Comparison of ENCODE assay signal across 9 cellular contexts in the genomic region with DNA sequence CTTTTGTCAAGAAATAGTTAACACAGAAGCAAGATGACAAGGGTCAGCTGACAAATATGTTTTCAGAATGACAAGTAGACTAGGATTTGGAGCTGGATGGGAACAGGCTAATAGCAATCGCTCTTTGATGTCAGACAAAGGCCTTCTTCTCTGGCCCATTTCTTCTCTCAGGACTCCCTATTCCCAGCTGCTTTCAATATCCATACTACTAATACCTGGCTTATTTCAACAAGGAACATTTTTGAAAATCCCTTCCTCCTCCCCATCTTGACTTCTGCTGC.
DNase-seq lines count a peak whose midpoint lies in the region; ATAC-seq, FAIRE-seq and TF ChIP-seq lines count a peak whose summit lies in the region.
"Had no signal": no experiment of that assay in that cellular context is flagged by ENCODE, and none has a peak within 500 bp of the region (broad histone marks: within the 10 kb centered on the region; RNA-seq: fewer than 3 reads in every experiment).

No MANE protein-coding gene starts in this region.

- H3K4me3 Mint-ChIP-seq in activated T-cell treated with anti-CD3 and anti-CD28 coated beads, Interleukin-2, amount 50 U/mL, for 72 hours, result peak overlapping the region in 1 of 2 donors; percentile 17
- no peak overlapping the region for H3K4me3 Mint-ChIP-seq in astrocyte (ENCODE audit: unreplicated experiment)

- peaks cover 18% of the 10 kb centered on the region for H3K4me1 ChIP-seq in astrocyte (ENCODE audit: insufficient read depth, low read length)
- H3K4me1 ChIP-seq in muscle layer of duodenum (ENCODE audit: control insufficient read depth in 1 of 2, insufficient read depth in 2 of 2, low read length in 2 of 2), result peaks cover 12 to 53% of the 10 kb centered on the region in 2 donors
- H3K4me1 ChIP-seq: BE2C had no signal

- H3K36me3 ChIP-seq in astrocyte (ENCODE audit: insufficient read depth, low read length) (peaks cover 5% of the 10 kb centered on the region), muscle layer of duodenum (ENCODE audit: control insufficient read depth in 1 of 2, insufficient read depth in 2 of 2, low read length in 2 of 2) (no peaks in the 10 kb centered on the region)
- H3K36me3 ChIP-seq: BE2C had no signal

- H3K4me1 Mint-ChIP-seq in activated T-cell treated with anti-CD3 and anti-CD28 coated beads, Interleukin-2, amount 50 U/mL, for 72 hours (ENCODE audit: low read depth), result peaks cover 53% of the 10 kb centered on the region
- H3K4me1 Mint-ChIP-seq in astrocyte (ENCODE audit: low read depth, unreplicated experiment), result peaks cover 70% of the 10 kb centered on the region

- H3K4me3 ChIP-seq in astrocyte (ENCODE audit: insufficient read depth, low read depth, low read length), result no peak overlapping the region
- peak overlapping the region; percentile 1 to 27 for H3K4me3 ChIP-seq in muscle layer of duodenum (ENCODE audit: low read depth in 1 of 2, low read length in 2 of 2)

- H3K9ac ChIP-seq in astrocyte (ENCODE audit: low read length), result no peak overlapping the region

- H3K9me3 Mint-ChIP-seq in activated T-cell treated with anti-CD3 and anti-CD28 coated beads, Interleukin-2, amount 50 U/mL, for 72 hours, result no peaks in the 10 kb centered on the region
- H3K9me3 Mint-ChIP-seq in astrocyte (ENCODE audit: unreplicated experiment), result no peaks in the 10 kb centered on the region

- H3K4me2 ChIP-seq in astrocyte (ENCODE audit: low read length), result no peak overlapping the region

- no peak for ATAC-seq in activated T-cell treated with anti-CD3 and anti-CD28 coated beads, Interleukin-2, amount 50 U/mL, for 72 hours (replicated peaks in 1 of 2)
- ATAC-seq in GM21723 (IDR thresholded peaks at IDR 0.05; ENCODE audit: unreplicated experiment) (no peak), HG03457 (IDR thresholded peaks at IDR 0.05; ENCODE audit: unreplicated experiment) (no peak)

- H3K36me3 Mint-ChIP-seq in activated T-cell treated with anti-CD3 and anti-CD28 coated beads, Interleukin-2, amount 50 U/mL, for 72 hours (ENCODE audit: insufficient read depth in 2 of 2), result peaks cover 7 to 11% of the 10 kb centered on the region in 2 donors
- H3K36me3 Mint-ChIP-seq in astrocyte (ENCODE audit: low read depth, unreplicated experiment), result peaks cover 8% of the 10 kb centered on the region

- H3K27ac ChIP-seq in astrocyte (ENCODE audit: low read depth, low read length), result no peak overlapping the region
- no peak overlapping the region for H3K27ac ChIP-seq in muscle layer of duodenum (ENCODE audit: low read length)
- peak overlapping the region; percentile 77 for H3K27ac ChIP-seq in temporal lobe (ENCODE audit: low read depth, low read length)

- H3K27ac Mint-ChIP-seq in activated T-cell treated with anti-CD3 and anti-CD28 coated beads, Interleukin-2, amount 50 U/mL, for 72 hours, result peak overlapping the region; percentile 68
- H3K27ac Mint-ChIP-seq in astrocyte (ENCODE audit: unreplicated experiment), result peak overlapping the region; percentile 67

- no peak for DNase-seq in activated T-cell treated with anti-CD3 and anti-CD28 coated beads, Interleukin-2, amount 50 U/mL, for 72 hours
- DNase-seq in activated T-cell treated with anti-CD3 and anti-CD28 coated beads, Interleukin-2, amount 50 U/mL, for 48 hours, result no peak
- DNase-seq in astrocyte (ENCODE audit: low read depth) (no peak), mucosa of gallbladder (ENCODE audit: low spot score) (no peak)

- peaks cover 89% of the 10 kb centered on the region for H4K20me1 ChIP-seq in astrocyte (ENCODE audit: insufficient read depth, low read length)

- H3K9me3 ChIP-seq in astrocyte (ENCODE audit: insufficient read depth, low read depth, low read length) (no peaks in the 10 kb centered on the region), muscle layer of duodenum (ENCODE audit: control insufficient read depth in 1 of 2, low read length in 2 of 2) (no peaks in the 10 kb centered on the region)
- H3K9me3 ChIP-seq: BE2C had no signal

- no peak overlapping the region for H2AFZ ChIP-seq in astrocyte (ENCODE audit: low read depth, low read length)

- H3K27me3 ChIP-seq in astrocyte (ENCODE audit: insufficient read depth, low read length) (no peaks in the 10 kb centered on the region), muscle layer of duodenum (ENCODE audit: low read depth, low read length) (no peaks in the 10 kb centered on the region)
- H3K27me3 ChIP-seq: BE2C had no signal

- peaks cover 94% of the 10 kb centered on the region for H3K79me2 ChIP-seq in astrocyte (ENCODE audit: insufficient read depth, low read length)

- H3K27me3 Mint-ChIP-seq in activated T-cell treated with anti-CD3 and anti-CD28 coated beads, Interleukin-2, amount 50 U/mL, for 72 hours (ENCODE audit: low read depth), result no peaks in the 10 kb centered on the region
- no peaks in the 10 kb centered on the region for H3K27me3 Mint-ChIP-seq in astrocyte (ENCODE audit: low read depth, unreplicated experiment)

- no peak for FAIRE-seq in astrocyte (lab: Jason Lieb, UNC)

- no peak for TF ChIP-seq CTCF in astrocyte (IDR thresholded peaks at IDR 0.05; ENCODE audit: insufficient read depth, low read depth, low read length)
